9 cellular contexts compared by ENCODE assay signal in the genomic region with DNA sequence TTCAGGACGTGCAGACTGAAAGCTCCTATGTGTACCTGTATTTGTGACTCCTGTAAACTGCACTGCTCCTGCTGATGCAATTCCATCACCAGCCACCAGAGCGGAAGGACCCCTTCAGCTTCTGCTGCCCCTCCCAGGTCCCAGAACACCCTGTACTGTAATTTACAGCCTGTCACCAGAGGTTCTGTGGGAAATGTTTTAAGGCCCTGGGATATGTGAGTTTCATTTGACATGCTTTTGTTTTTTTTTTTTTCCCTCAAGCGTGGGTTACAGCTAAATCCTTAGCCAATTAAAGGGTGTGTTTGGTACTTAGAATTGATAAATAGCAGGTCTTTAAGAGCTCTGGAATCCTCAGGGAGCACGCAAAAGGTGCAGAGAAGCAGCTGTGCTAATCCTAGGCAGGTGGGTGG.
DNase-seq lines count a peak whose midpoint lies in the region; ATAC-seq, FAIRE-seq and TF ChIP-seq lines count a peak whose summit lies in the region.
"Had no signal": no experiment of that assay in that cellular context is flagged by ENCODE, and none has a peak within 500 bp of the region (broad histone marks: within the 10 kb centered on the region; RNA-seq: fewer than 3 reads in every experiment).

No MANE protein-coding gene starts in this region.

- FAIRE-seq in astrocyte (lab: Jason Lieb, UNC): no peak

- H3K9me3 ChIP-seq in astrocyte (ENCODE audit: insufficient read depth, low read depth, low read length) (no peaks in the 10 kb centered on the region), mucosa of descending colon (no peaks in the 10 kb centered on the region)
- H3K9me3 ChIP-seq: BLaER1 had no signal

- peaks cover 11% of the 10 kb centered on the region for H3K4me1 ChIP-seq in astrocyte (ENCODE audit: insufficient read depth, low read length)
- H3K4me1 ChIP-seq in mucosa of descending colon (ENCODE audit: low read depth): no peaks in the 10 kb centered on the region

- no peaks in the 10 kb centered on the region for H3K36me3 ChIP-seq in astrocyte (ENCODE audit: insufficient read depth, low read length)
- H3K36me3 ChIP-seq in mucosa of descending colon (ENCODE audit: low read depth): no peaks in the 10 kb centered on the region

- TF ChIP-seq CTCF in astrocyte (IDR thresholded peaks at IDR 0.05; ENCODE audit: insufficient read depth, low read depth, low read length) (peak; percentile 56), mucosa of descending colon (IDR thresholded peaks at IDR 0.05) (peak; percentile 21)

- H3K27ac Mint-ChIP-seq in astrocyte (ENCODE audit: unreplicated experiment): no peak overlapping the region

- POLR2A ChIA-PET in HEK293T (lab: Yijun Ruan, JAX): no interaction called here

- DNase-seq in NCI-H146 (lab: John Stamatoyannopoulos, UW) (peak; percentile 6), NCI-H146 treated with DMSO at 0.1 percent for 48 hours (lab: John Stamatoyannopoulos, UW; ENCODE audit: unreplicated experiment) (no peak), HEK293T (ENCODE audit: extremely low spot score) (peak; percentile 85), NCI-H1417 (lab: John Stamatoyannopoulos, UW) (peak; percentile 66 to 93 (median 91)), astrocyte (ENCODE audit: low read depth) (no peak), mucosa of descending colon (no peak), GM19240 (ENCODE audit: insufficient read length, low spot score) (no peak)
- no peak for DNase-seq in activated effector memory CD4-positive, alpha-beta T cell treated with anti-CD3 and anti-CD28 coated beads, Interleukin-2, amount 50 U/mL, for 16 hours

- no peak overlapping the region for H3K4me3 ChIP-seq in astrocyte (ENCODE audit: insufficient read depth, low read depth, low read length)
- no peak overlapping the region for H3K4me3 ChIP-seq in mucosa of descending colon
- H3K4me3 ChIP-seq: BLaER1 had no signal

- H3K79me2 ChIP-seq in astrocyte (ENCODE audit: insufficient read depth, low read length): no peaks in the 10 kb centered on the region

- H3K9ac ChIP-seq in astrocyte (ENCODE audit: low read length): no peak overlapping the region
- H3K9ac ChIP-seq: BLaER1 had no signal

- H3K27me3 Mint-ChIP-seq in astrocyte (ENCODE audit: low read depth, unreplicated experiment): no peaks in the 10 kb centered on the region

- H2AFZ ChIP-seq in astrocyte (ENCODE audit: low read depth, low read length): no peak overlapping the region

- peaks cover 2% of the 10 kb centered on the region for H3K36me3 Mint-ChIP-seq in astrocyte (ENCODE audit: low read depth, unreplicated experiment)

- no peaks in the 10 kb centered on the region for H3K9me3 Mint-ChIP-seq in astrocyte (ENCODE audit: unreplicated experiment)

- no peak overlapping the region for H3K4me3 Mint-ChIP-seq in astrocyte (ENCODE audit: unreplicated experiment)

- no peak overlapping the region for H3K4me2 ChIP-seq in astrocyte (ENCODE audit: low read length)

- H3K27ac ChIP-seq in astrocyte (ENCODE audit: low read depth, low read length): no peak overlapping the region
- H3K27ac ChIP-seq: BLaER1 had no signal

- intact Hi-C loops in mucosa of descending colon (cut with DNase I, micrococcal nuclease): no loop called here

- peaks cover 19% of the 10 kb centered on the region for H3K4me1 Mint-ChIP-seq in astrocyte (ENCODE audit: low read depth, unreplicated experiment)

- no peaks in the 10 kb centered on the region for H4K20me1 ChIP-seq in astrocyte (ENCODE audit: insufficient read depth, low read length)
- H4K20me1 ChIP-seq: BLaER1 had no signal

- no peaks in the 10 kb centered on the region for H3K27me3 ChIP-seq in astrocyte (ENCODE audit: insufficient read depth, low read length)
- H3K27me3 ChIP-seq: BLaER1 had no signal

- CTCF ChIA-PET in HEK293T (lab: Yijun Ruan, JAX): interaction anchor here (0.5 to 1.5 kb wide), 14 partner anchors 10 to 94 kb away, joined by 3 to 8 read pairs (median 3); no protein-coding TSS in a partner anchor

- peak; percentile 64 for ATAC-seq in mucosa of descending colon

TF ChIP-seq in HEK293T, 16 proteins besides CTCF, POLR2A, EP300 and RAD21:
- no peak for TF ChIP-seq SP1 (IDR thresholded peaks at IDR 0.05)
- TF ChIP-seq PKNOX1 (IDR thresholded peaks at IDR 0.05): peak; percentile 97
- TF ChIP-seq ZNF384 (IDR thresholded peaks at IDR 0.05): peak; percentile 67
- TF ChIP-seq ARNT (IDR thresholded peaks at IDR 0.05): peak; percentile 60; the same call in 1 of the 2 replicates
- no peak for TF ChIP-seq CTBP1 (IDR thresholded peaks at IDR 0.05; ENCODE audit: borderline replicate concordance)
TF ChIP-seq in HEK293T: peak in this region for 3.

Comparison
In these comparisons a context has a peak if more than half of its experiments do, and no peak if none do; other contexts are left out.
1. DNase-seq: peak in NCI-H146 (single experiment), HEK293T (single experiment) and NCI-H1417 (3 of 3); none in NCI-H146 treated with DMSO at 0.1 percent for 48 hours (single experiment), astrocyte (single experiment), mucosa of descending colon (0 of 3), activated effector memory CD4-positive, alpha-beta T cell treated with anti-CD3 and anti-CD28 coated beads, Interleukin-2, amount 50 U/mL, for 16 hours (single experiment) and GM19240 (single experiment).